Comparison of ENCODE assay signal across 16 cellular contexts in genomic region chr13:31761951-31762350, GRCh38. TPM values are rescaled to one million over a fixed set of nuclear protein-coding genes. Genes with fewer than 3 reads are reported as not detected.
DNase-seq lines count a peak whose midpoint lies in the region; ATAC-seq and TF ChIP-seq lines count a peak whose summit lies in the region.
"Had no signal": no experiment of that assay in that cellular context is flagged by ENCODE, and none has a peak within 500 bp of the region (broad histone marks: within the 10 kb centered on the region; RNA-seq: fewer than 3 reads in every experiment).

No MANE protein-coding gene starts in this region.

- no peaks in the 10 kb centered on the region for H3K36me3 Mint-ChIP-seq in natural killer cell

- H4K20me1 ChIP-seq in osteoblast (ENCODE audit: insufficient read depth, low read length): no peaks in the 10 kb centered on the region

- H3K27me3 Mint-ChIP-seq in natural killer cell (ENCODE audit: low read depth in 2 of 2): peaks cover 0 to 9% of the 10 kb centered on the region in 2 donors

- peaks cover 45% of the 10 kb centered on the region for H3K4me1 ChIP-seq in osteoblast (ENCODE audit: insufficient read depth, low read length)

- TF ChIP-seq CTCF in AG10803 (conservative IDR thresholded peaks at IDR 0.05; ENCODE audit: low read length) (no peak), osteoblast (IDR thresholded peaks at IDR 0.05; ENCODE audit: extremely low read depth, low read depth, low read length) (no peak), natural killer cell (IDR thresholded peaks at IDR 0.05) (no peak)

- peak overlapping the region; percentile 97 for H3K27ac ChIP-seq in osteoblast (ENCODE audit: low read depth, low read length)
- H3K27ac ChIP-seq: C4-2B had no signal

- no peak overlapping the region for H3K27ac Mint-ChIP-seq in natural killer cell
- H3K27ac Mint-ChIP-seq: H9 had no signal

- H3K4me2 ChIP-seq in osteoblast (ENCODE audit: insufficient read depth, low read length): no peak overlapping the region

- ATAC-seq in HG03280 (IDR thresholded peaks at IDR 0.05; ENCODE audit: unreplicated experiment): no peak
- no peak for ATAC-seq in natural killer cell

- DNase-seq in AG10803 (ENCODE audit: low read depth): peak; percentile 60
- peak; percentile 58 for DNase-seq in HCEC 1CT
- DNase-seq in amniotic epithelial cell (ENCODE audit: low read depth): peak; percentile 48
- no peak for DNase-seq in osteoblast (ENCODE audit: insufficient read length, low spot score, missing footprints)
- DNase-seq in AML-193 (lab: John Stamatoyannopoulos, UW): no peak
- no peak for DNase-seq in activated gamma-delta T cell (lab: John Stamatoyannopoulos, UW)
- no peak for DNase-seq in natural killer cell
- DNase-seq: H9; NCI-H1694 treated with DMSO at 0.1 percent for 48 hours; NCI-H510A; NCI-H748 treated with DMSO at 0.1 percent for 48 hours; NK-92 treated with Interleukin-12 subunit alpha and Interleukin-12 subunit beta, amount 100 ng/mL, for 24 hours; SHP77 had no signal

- H3K36me3 ChIP-seq in osteoblast (ENCODE audit: insufficient read depth, low read length): no peaks in the 10 kb centered on the region

- no peak overlapping the region for H2AFZ ChIP-seq in osteoblast (ENCODE audit: low read length)

- H3K4me3 ChIP-seq in AG10803 (ENCODE audit: low read length) (no peak overlapping the region), osteoblast (ENCODE audit: insufficient read depth, low read length) (no peak overlapping the region)

- intact Hi-C loops in natural killer cell (cut with micrococcal nuclease): no loop called here

- no peak overlapping the region for H3K4me3 Mint-ChIP-seq in natural killer cell
- H3K4me3 Mint-ChIP-seq: H9 had no signal

- no peaks in the 10 kb centered on the region for H3K79me2 ChIP-seq in osteoblast (ENCODE audit: insufficient read depth, low read length)

- H3K9me3 Mint-ChIP-seq in natural killer cell: no peaks in the 10 kb centered on the region
- H3K9me3 Mint-ChIP-seq: H9 had no signal

- no peaks in the 10 kb centered on the region for H3K27me3 ChIP-seq in osteoblast (ENCODE audit: insufficient read depth, low read length)

- H3K9me3 ChIP-seq in osteoblast (ENCODE audit: low read depth, low read length): no peaks in the 10 kb centered on the region

- no peaks in the 10 kb centered on the region for H3K4me1 Mint-ChIP-seq in natural killer cell

RNA-seq across cellular contexts. Expression of gene RXFP2, which starts 22.6 kb away (rescaled TPM):
- not detected in 2 replicates for total RNA-seq in osteoblast
- total RNA-seq in natural killer cell: not detected
- total RNA-seq: G401, H9 had no signal

Comparison
In these comparisons a context has a peak if more than half of its experiments do, and no peak if none do; other contexts are left out.
1. DNase-seq: peak in AG10803 (single experiment), HCEC 1CT (single experiment) and amniotic epithelial cell (single experiment); none in osteoblast (single experiment), AML-193 (0 of 2), activated gamma-delta T cell (single experiment) and natural killer cell (single experiment).